ENCODE assay signal across 31 cellular contexts in the genomic region with DNA sequence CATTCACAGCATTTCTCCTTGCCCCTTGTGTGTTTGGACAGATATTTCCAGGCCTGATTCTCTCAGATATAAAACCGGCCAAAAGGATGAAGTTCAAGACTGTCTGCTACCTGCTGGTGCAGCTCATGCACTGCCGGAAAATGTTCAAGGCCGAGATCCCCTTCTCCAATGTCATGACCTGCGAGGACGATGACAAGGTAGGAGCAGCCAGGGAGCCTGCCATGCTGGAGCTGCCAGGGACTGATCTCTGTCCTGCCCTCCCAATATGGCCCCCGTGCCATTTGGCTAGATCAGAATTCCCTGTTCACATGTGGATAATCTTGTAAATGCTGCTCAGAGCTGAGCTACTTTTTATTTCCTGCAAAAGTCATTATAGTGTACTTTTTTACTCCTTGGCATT.
"Had no signal": no experiment of that assay in that cellular context is flagged by ENCODE, and none has a peak within 500 bp of the region (broad histone marks: within the 10 kb centered on the region; RNA-seq: fewer than 3 reads in every experiment).

No MANE protein-coding gene starts in this region.

- H3K27me3 Mint-ChIP-seq: activated naive CD8-positive, alpha-beta T cell treated with anti-CD3 and anti-CD28 coated beads for 36 hours; progenitor cell of endocrine pancreas; stimulated activated naive CD8-positive, alpha-beta T cell treated with anti-CD3 and anti-CD28 coated beads, Interleukin-15, Interleukin-2, amounts not matched to agents 100 ng/mL and 50 ng/mL, for 24 hours had no signal

- H3K36me3 Mint-ChIP-seq: activated naive CD8-positive, alpha-beta T cell treated with anti-CD3 and anti-CD28 coated beads for 36 hours; stimulated activated effector memory CD8-positive, alpha-beta T cell treated with anti-CD3 and anti-CD28 coated beads, Interleukin-12 subunit alpha, Interleukin-12 subunit beta, amount 100 ng/mL, for 72 hours had no signal

- H3K27me3 ChIP-seq: adrenal gland, body of pancreas, dorsolateral prefrontal cortex, heart left ventricle, neutrophil, ovary, thyroid gland, upper lobe of right lung had no signal

- DNase-seq: activated CD4-positive, alpha-beta T cell treated with anti-CD3 and anti-CD28 coated beads for 36 hours; activated CD4-positive, alpha-beta T cell treated with anti-CD3 and anti-CD28 coated beads, Interleukin-2, amount 50 U/mL, for 4 hours; activated CD4-positive, CD25-positive, alpha-beta regulatory T cell; activated naive CD4-positive, alpha-beta T cell treated with anti-CD3 and anti-CD28 coated beads for 36 hours; activated naive CD8-positive, alpha-beta T cell treated with anti-CD3 and anti-CD28 coated beads for 36 hours; activated T-cell treated with anti-CD3 and anti-CD28 coated beads, Interleukin-2, amount 50 U/mL, for 1 hour; aorta; effector memory CD8-positive, alpha-beta T cell; foreskin fibroblast; lower lobe of right lung; mesenchymal stem cell; mucosa of descending colon; retina; stimulated activated CD4-positive, alpha-beta T cell treated with anti-CD3 and anti-CD28 coated beads, Interleukin-12 subunit alpha, Interleukin-12 subunit beta, amount 100 ng/mL, for 4 hours; substantia nigra; T-helper 1 cell; thyroid gland; upper lobe of right lung had no signal

- H3K9me3 ChIP-seq: adrenal gland, body of pancreas, heart left ventricle, lower lobe of right lung, mucosa of descending colon, neutrophil, ovary, thyroid gland, upper lobe of right lung had no signal

- H3K4me1 ChIP-seq: adrenal gland, body of pancreas, heart left ventricle, lower lobe of right lung, thyroid gland, upper lobe of right lung had no signal

- H3K9me3 Mint-ChIP-seq: activated naive CD4-positive, alpha-beta T cell treated with anti-CD3 and anti-CD28 coated beads for 36 hours; activated naive CD8-positive, alpha-beta T cell treated with anti-CD3 and anti-CD28 coated beads for 36 hours; activated T-helper 1 cell treated with anti-CD3 and anti-CD28 coated beads, Interleukin-12 subunit alpha, Interleukin-12 subunit beta, Interleukin-2, Interleukin-4 antibody, amounts not matched to agents 30 ng/mL and 10 ng/mL and 1 ng/mL, durations not matched to agents 14 hours and 24 hours and 36 hours; effector memory CD8-positive, alpha-beta T cell; nephron; stimulated activated effector memory CD8-positive, alpha-beta T cell treated with anti-CD3 and anti-CD28 coated beads, Interleukin-12 subunit alpha, Interleukin-12 subunit beta, amount 100 ng/mL, for 72 hours; T-helper 2 cell treated with Interferon-gamma antibody and Interleukin-4, amounts not matched to agents 5 μg/mL and 100 μg/mL, for 36 hours had no signal

- H3K27ac Mint-ChIP-seq: activated CD4-positive, alpha-beta T cell treated with anti-CD3 and anti-CD28 coated beads for 36 hours; activated naive CD4-positive, alpha-beta T cell treated with anti-CD3 and anti-CD28 coated beads for 36 hours; activated naive CD8-positive, alpha-beta T cell treated with anti-CD3 and anti-CD28 coated beads for 36 hours; activated T-helper 1 cell treated with anti-CD3 and anti-CD28 coated beads, Interleukin-12 subunit alpha, Interleukin-12 subunit beta, Interleukin-2, Interleukin-4 antibody, amounts not matched to agents 30 ng/mL and 10 ng/mL and 1 ng/mL, durations not matched to agents 14 hours and 24 hours and 36 hours; effector memory CD8-positive, alpha-beta T cell; nephron; progenitor cell of endocrine pancreas; stimulated activated effector memory CD8-positive, alpha-beta T cell treated with anti-CD3 and anti-CD28 coated beads, Interleukin-12 subunit alpha, Interleukin-12 subunit beta, amount 100 ng/mL, for 72 hours; stimulated activated naive CD8-positive, alpha-beta T cell treated with anti-CD3 and anti-CD28 coated beads, Interleukin-15, Interleukin-2, amounts not matched to agents 100 ng/mL and 50 ng/mL, for 24 hours; T-helper 2 cell treated with Interferon-gamma antibody and Interleukin-4, amounts not matched to agents 5 μg/mL and 100 μg/mL, for 36 hours had no signal

- H3K4me1 Mint-ChIP-seq: activated CD4-positive, alpha-beta T cell treated with anti-CD3 and anti-CD28 coated beads for 36 hours; activated naive CD8-positive, alpha-beta T cell treated with anti-CD3 and anti-CD28 coated beads for 36 hours; nephron; stimulated activated effector memory CD8-positive, alpha-beta T cell treated with anti-CD3 and anti-CD28 coated beads, Interleukin-12 subunit alpha, Interleukin-12 subunit beta, amount 100 ng/mL, for 72 hours had no signal

- H3K27ac ChIP-seq: adrenal gland, body of pancreas, heart left ventricle, lower lobe of right lung, neutrophil, ovary, skin epidermis, thyroid gland, upper lobe of right lung had no signal

- H3K4me3 ChIP-seq: adrenal gland, body of pancreas, dorsolateral prefrontal cortex, heart left ventricle, lower lobe of right lung, mucosa of descending colon, ovary, skin epidermis, thyroid gland, upper lobe of right lung had no signal

- H3K4me3 Mint-ChIP-seq: activated CD4-positive, alpha-beta T cell treated with anti-CD3 and anti-CD28 coated beads for 36 hours; activated naive CD4-positive, alpha-beta T cell treated with anti-CD3 and anti-CD28 coated beads for 36 hours; activated naive CD8-positive, alpha-beta T cell treated with anti-CD3 and anti-CD28 coated beads for 36 hours; activated T-helper 1 cell treated with anti-CD3 and anti-CD28 coated beads, Interleukin-12 subunit alpha, Interleukin-12 subunit beta, Interleukin-2, Interleukin-4 antibody, amounts not matched to agents 30 ng/mL and 10 ng/mL and 1 ng/mL, durations not matched to agents 14 hours and 24 hours and 36 hours; effector memory CD8-positive, alpha-beta T cell; nephron; stimulated activated effector memory CD8-positive, alpha-beta T cell treated with anti-CD3 and anti-CD28 coated beads, Interleukin-12 subunit alpha, Interleukin-12 subunit beta, amount 100 ng/mL, for 72 hours; stimulated activated naive CD8-positive, alpha-beta T cell treated with anti-CD3 and anti-CD28 coated beads, Interleukin-15, Interleukin-2, amounts not matched to agents 100 ng/mL and 50 ng/mL, for 24 hours; T-helper 2 cell treated with Interferon-gamma antibody and Interleukin-4, amounts not matched to agents 5 μg/mL and 100 μg/mL, for 36 hours had no signal

- H3K36me3 ChIP-seq: adrenal gland, heart left ventricle, lower lobe of right lung, neutrophil, ovary, thyroid gland, upper lobe of right lung had no signal
